In genomic region chr17:78253946-78254672, GRCh38 we compare ENCODE assay signal across 8 cellular contexts. TPM values are rescaled to one million over a fixed set of nuclear protein-coding genes. Genes with fewer than 3 reads are reported as not detected.
A peak's percentile ranks its signal among the peaks of the same experiment; 100 is the strongest.
DNase-seq lines count a peak whose midpoint lies in the region; ATAC-seq and TF ChIP-seq lines count a peak whose summit lies in the region.

No MANE protein-coding gene starts in this region.

- H3K4me1 ChIP-seq in gastroesophageal sphincter, result peaks cover 0 to 53% (median 8%) of the 10 kb centered on the region in 3 donors
- peaks cover 58% of the 10 kb centered on the region for H3K4me1 ChIP-seq in neuron (ENCODE audit: insufficient read depth, low read length)
- H3K4me1 ChIP-seq in stomach smooth muscle (ENCODE audit: control insufficient read depth, insufficient read depth, low read length), result peaks cover 9% of the 10 kb centered on the region

- intact Hi-C loops in activated naive CD4-positive, alpha-beta T cell treated with anti-CD3 and anti-CD28 coated beads for 36 hours (cut with micrococcal nuclease), result loop anchor here (2.0 to 5.0 kb wide), 3 partner anchors 39 to 588 kb away; partner anchors contain the start of genes BIRC5 and USP36

- H3K9me3 Mint-ChIP-seq in activated naive CD4-positive, alpha-beta T cell treated with anti-CD3 and anti-CD28 coated beads for 36 hours, result peaks cover 2% of the 10 kb centered on the region

- peak overlapping the region; percentile 72 to 80 for H3K9ac ChIP-seq in stomach smooth muscle (ENCODE audit: low read length in 2 of 2)

- DNase-seq in AML-193 (lab: John Stamatoyannopoulos, UW) (peak; percentile 78 to 81), M059J (ENCODE audit: low read depth) (peak; percentile 72), SK-MEL-5 (ENCODE audit: low read depth, low spot score) (peak; percentile 95)
- peak; percentile 88 for DNase-seq in activated naive CD4-positive, alpha-beta T cell treated with anti-CD3 and anti-CD28 coated beads for 36 hours

- CTCF ChIA-PET in activated naive CD4-positive, alpha-beta T cell treated with anti-CD3 and anti-CD28 coated beads for 36 hours (lab: Charles Lee), result interaction anchor here (0.5 to 1.0 kb wide), 3 partner anchors 22 to 282 kb away, joined by 3 to 7 read pairs (median 4); no protein-coding TSS in a partner anchor

- H3K27ac ChIP-seq in gastroesophageal sphincter (peak overlapping the region; percentile 79 to 95 (median 92)), stomach smooth muscle (ENCODE audit: low read length) (peak overlapping the region; percentile 67)

- H3K9me3 ChIP-seq in gastroesophageal sphincter (no peaks in the 10 kb centered on the region), neuron (ENCODE audit: low read length) (no peaks in the 10 kb centered on the region), stomach smooth muscle (ENCODE audit: control insufficient read depth in 2 of 2, low read length in 2 of 2) (no peaks in the 10 kb centered on the region)

- ATAC-seq in GM19397 (IDR thresholded peaks at IDR 0.05; ENCODE audit: unreplicated experiment), result peak; percentile 44
- ATAC-seq in gastroesophageal sphincter, result peak; percentile 81

- peak overlapping the region; percentile 75 for H3K27ac Mint-ChIP-seq in activated naive CD4-positive, alpha-beta T cell treated with anti-CD3 and anti-CD28 coated beads for 36 hours

- in situ Hi-C loops in SK-MEL-5 (cut with HindIII; ENCODE audit: low pct_unique_long_range_greater_than_20kb, low sequenced_read_pairs), result no loop called here

- peak in 2 of 4 experiments; percentile 2 to 26 for TF ChIP-seq CTCF in gastroesophageal sphincter (IDR thresholded peaks at IDR 0.05)

- H3K4me3 ChIP-seq in gastroesophageal sphincter, result peak overlapping the region; percentile 85 to 97
- peak overlapping the region; percentile 62 for H3K4me3 ChIP-seq in neuron (ENCODE audit: low read length)
- peak overlapping the region; percentile 71 to 85 for H3K4me3 ChIP-seq in stomach smooth muscle (ENCODE audit: low read length in 2 of 2)

- H3K27me3 Mint-ChIP-seq in activated naive CD4-positive, alpha-beta T cell treated with anti-CD3 and anti-CD28 coated beads for 36 hours (ENCODE audit: low read depth), result no peaks in the 10 kb centered on the region

- peak overlapping the region; percentile 73 for H2AFZ ChIP-seq in neuron (ENCODE audit: low read depth, low read length)

- H3K36me3 ChIP-seq in gastroesophageal sphincter, result no peaks in the 10 kb centered on the region
- no peaks in the 10 kb centered on the region for H3K36me3 ChIP-seq in neuron (ENCODE audit: insufficient read depth, low read length)
- no peaks in the 10 kb centered on the region for H3K36me3 ChIP-seq in stomach smooth muscle (ENCODE audit: control insufficient read depth in 2 of 2, insufficient read depth in 2 of 2, low read length in 2 of 2)

- no peak for TF ChIP-seq EP300 in gastroesophageal sphincter (IDR thresholded peaks at IDR 0.05)

- H3K4me3 Mint-ChIP-seq in activated naive CD4-positive, alpha-beta T cell treated with anti-CD3 and anti-CD28 coated beads for 36 hours, result peak overlapping the region; percentile 75

- 6 to 28% methylated on average over 3 to 11 of the region's 73 CpGs for WGBS in gastroesophageal sphincter (ENCODE audit: low coverage in 1 of 2), 2 donors

- peak; percentile 41 to 54 for TF ChIP-seq POLR2A in gastroesophageal sphincter (IDR thresholded peaks at IDR 0.05)

- H3K27me3 ChIP-seq in gastroesophageal sphincter (peaks cover 24% of the 10 kb centered on the region), neuron (ENCODE audit: insufficient read depth, low read length) (no peaks in the 10 kb centered on the region), stomach smooth muscle (ENCODE audit: control insufficient read depth in 1 of 2, insufficient read depth in 2 of 2, low read length in 2 of 2) (peaks cover 0 to 5% of the 10 kb centered on the region in 2 donors)

- no peaks in the 10 kb centered on the region for H3K36me3 Mint-ChIP-seq in activated naive CD4-positive, alpha-beta T cell treated with anti-CD3 and anti-CD28 coated beads for 36 hours (ENCODE audit: low read depth)

- peaks cover 54% of the 10 kb centered on the region for H3K4me1 Mint-ChIP-seq in activated naive CD4-positive, alpha-beta T cell treated with anti-CD3 and anti-CD28 coated beads for 36 hours (ENCODE audit: low read depth)

RNA-seq across cellular contexts. Expression of gene TMEM235, which starts 22.7 kb away (rescaled TPM):
- not detected in 2 replicates for total RNA-seq in M059J (2014; rRNA removed; shearing (Covaris generic))
- not detected in 2 replicates for total RNA-seq in SK-MEL-5 (2014; rRNA removed; shearing (Covaris generic))
- not detected in 2 replicates for polyA plus RNA-seq in SK-MEL-5 (2015; cell fraction: cytosol; rRNA removed)
- polyA plus RNA-seq in SK-MEL-5 (2015; cell fraction: nucleus; rRNA removed), result not detected in 2 replicates
- not detected for total RNA-seq in activated naive CD4-positive, alpha-beta T cell treated with anti-CD3 and anti-CD28 coated beads for 36 hours
- not detected for total RNA-seq in gastroesophageal sphincter

RNA-seq across cellular contexts. Expression of gene BIRC5, which starts 40.1 kb away (rescaled TPM):
- 113 and 148 TPM in 2 replicates for total RNA-seq in M059J (2014; rRNA removed; shearing (Covaris generic))
- 164 and 167 TPM in 2 replicates for total RNA-seq in SK-MEL-5 (2014; rRNA removed; shearing (Covaris generic))
- 107 and 116 TPM in 2 replicates for polyA plus RNA-seq in SK-MEL-5 (2015; cell fraction: cytosol; rRNA removed)
- polyA plus RNA-seq in SK-MEL-5 (2015; cell fraction: nucleus; rRNA removed), result 57.7 and 61.8 TPM in 2 replicates
- total RNA-seq in activated naive CD4-positive, alpha-beta T cell treated with anti-CD3 and anti-CD28 coated beads for 36 hours, result 100 to 1,000 TPM; 117 to 118 TPM
- 1 to 10 TPM in 1 of 4 donors, under 1 TPM in 1, not detected in 2; 0.27 to 1.6 TPM for total RNA-seq in gastroesophageal sphincter

Comparison
In these comparisons a context has a peak if more than half of its experiments do, and no peak if none do; other contexts are left out.
1. Peak in every context shown above with its lines: DNase-seq, ATAC-seq, H3K4me3 ChIP-seq and H3K27ac ChIP-seq.
2. RNA of gene BIRC5, which starts 40.1 kb away (total RNA-seq): 164 to 167 TPM in SK-MEL-5, 113 to 148 TPM in M059J and 117 to 118 TPM in activated naive CD4-positive, alpha-beta T cell treated with anti-CD3 and anti-CD28 coated beads for 36 hours; 0.27 to 1.6 TPM in gastroesophageal sphincter; every median in the first group is over 10 times any median in the second.